In the genomic region with DNA sequence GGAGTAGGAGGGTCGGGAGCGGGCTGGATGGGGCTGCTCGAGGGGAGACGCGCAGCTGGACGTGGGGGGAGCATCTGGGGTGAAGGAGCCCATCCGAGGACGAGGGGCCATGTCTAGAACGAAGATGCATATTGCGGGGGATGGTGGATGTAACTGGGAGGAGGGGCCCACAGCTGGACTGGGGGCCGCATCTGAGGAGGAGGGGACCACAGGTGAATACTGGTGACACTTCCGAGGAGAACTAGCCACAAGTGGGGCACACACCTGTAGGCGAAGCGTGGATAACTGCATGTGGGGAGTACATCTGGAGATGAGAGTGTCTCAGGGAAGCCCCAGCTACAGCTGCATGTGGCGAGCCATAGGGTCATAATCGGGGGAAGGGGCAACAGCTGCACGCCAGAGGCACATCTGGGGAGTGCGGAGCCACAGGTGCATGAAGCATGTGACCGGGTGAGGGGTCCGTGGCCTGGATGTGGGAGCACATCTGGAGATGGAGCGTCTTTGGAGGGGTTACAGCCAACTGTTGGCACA, we compare ENCODE assay signal across 8 cellular contexts. TPM values are rescaled to one million over a fixed set of nuclear protein-coding genes. Genes with fewer than 3 reads are reported as not detected.
DNase-seq lines count a peak whose midpoint lies in the region; ATAC-seq and TF ChIP-seq lines count a peak whose summit lies in the region.

No MANE protein-coding gene starts in this region.

- peaks cover 22 to 25% of the 10 kb centered on the region in 2 donors for H3K36me3 Mint-ChIP-seq in CD4-positive, alpha-beta memory T cell

- peak overlapping the region; percentile 38 for H3K4ac ChIP-seq in mesendoderm (ENCODE audit: low read depth, low read length)

- no peaks in the 10 kb centered on the region for H3K9me3 Mint-ChIP-seq in CD4-positive, alpha-beta memory T cell

- peaks cover 24% of the 10 kb centered on the region for H3K4me1 ChIP-seq in CD4-positive, alpha-beta memory T cell (ENCODE audit: insufficient read depth, low read length)
- peaks cover 8% of the 10 kb centered on the region; the same call in 1 of the 2 replicates for H3K4me1 ChIP-seq in HUES6 (ENCODE audit: control insufficient read depth, insufficient read depth, low read length)
- H3K4me1 ChIP-seq in mesendoderm (ENCODE audit: control insufficient read depth, low read depth, low read length) = no peaks in the 10 kb centered on the region
- peaks cover 7% of the 10 kb centered on the region for H3K4me1 ChIP-seq in upper lobe of right lung

- peak overlapping the region; percentile 20 for H3K18ac ChIP-seq in mesendoderm (ENCODE audit: low read length)

- peak overlapping the region; percentile 66 to 99 (median 97) for H3K27ac Mint-ChIP-seq in CD4-positive, alpha-beta memory T cell

- H3K9ac ChIP-seq in HUES6 (ENCODE audit: low read length) = peak overlapping the region; percentile 70
- peak overlapping the region; percentile 96 for H3K9ac ChIP-seq in mesendoderm (ENCODE audit: low read length)

- no peak overlapping the region for H2BK15ac ChIP-seq in mesendoderm (replicated peaks; ENCODE audit: low read depth)

- H2AK5ac ChIP-seq in mesendoderm (ENCODE audit: low read length) = peak overlapping the region; percentile 50

- H3K79me2 ChIP-seq in mesendoderm (ENCODE audit: control insufficient read depth, insufficient read depth, low read length) = peaks cover 19% of the 10 kb centered on the region

- POLR2A ChIA-PET in CD4-positive, alpha-beta memory T cell (lab: Charles Lee; ENCODE audit: partially characterized antibody) = interaction anchor here (0.9 to 5.0 kb wide), 9 partner anchors 16 to 164 kb away, joined by 3 to 27 read pairs (median 6); a partner anchor contains a TSS

- no peak for TF ChIP-seq CTCF in brain microvascular endothelial cell (IDR thresholded peaks at IDR 0.05; ENCODE audit: low read depth, low read length, missing control alignments)
- TF ChIP-seq CTCF in upper lobe of right lung (IDR thresholded peaks at IDR 0.05) = no peak

- no peaks in the 10 kb centered on the region for H3K27me3 ChIP-seq in CD4-positive, alpha-beta memory T cell (ENCODE audit: insufficient read depth, low read length)
- no peaks in the 10 kb centered on the region for H3K27me3 ChIP-seq in HUES6 (ENCODE audit: control insufficient read depth, insufficient read depth, low read length)
- no peaks in the 10 kb centered on the region for H3K27me3 ChIP-seq in brain microvascular endothelial cell (replicated peaks)
- no peaks in the 10 kb centered on the region for H3K27me3 ChIP-seq in mesendoderm (ENCODE audit: insufficient read depth, low read length, poor library complexity)
- H3K27me3 ChIP-seq in upper lobe of right lung = no peaks in the 10 kb centered on the region

- H4K8ac ChIP-seq in mesendoderm (ENCODE audit: low read depth, low read length) = no peak overlapping the region

- H3K79me1 ChIP-seq in mesendoderm (ENCODE audit: low read length) = peaks cover 11% of the 10 kb centered on the region

- no peak overlapping the region for H2BK120ac ChIP-seq in mesendoderm (ENCODE audit: low read depth, low read length)

- peak overlapping the region; percentile 86 for H3K27ac ChIP-seq in CD4-positive, alpha-beta memory T cell (ENCODE audit: low read depth, low read length)
- H3K27ac ChIP-seq in HUES6 (ENCODE audit: low read depth, low read length) = no peak overlapping the region
- no peak overlapping the region for H3K27ac ChIP-seq in brain microvascular endothelial cell
- H3K27ac ChIP-seq in mesendoderm (ENCODE audit: low read depth, low read length) = no peak overlapping the region
- H3K27ac ChIP-seq in upper lobe of right lung = peak overlapping the region; percentile 90

- ATAC-seq in upper lobe of right lung (no peak), HG02884 (IDR thresholded peaks at IDR 0.05; ENCODE audit: unreplicated experiment) (no peak)

- no peaks in the 10 kb centered on the region for H3K9me3 ChIP-seq in CD4-positive, alpha-beta memory T cell (ENCODE audit: control insufficient read depth in 1 of 2, low read length in 2 of 2)
- H3K9me3 ChIP-seq in HUES6 (ENCODE audit: control insufficient read depth, insufficient read depth, low read depth, low read length) = no peaks in the 10 kb centered on the region
- no peaks in the 10 kb centered on the region for H3K9me3 ChIP-seq in upper lobe of right lung

- peaks cover 18 to 32% (median 23%) of the 10 kb centered on the region in 4 donors for H3K4me1 Mint-ChIP-seq in CD4-positive, alpha-beta memory T cell

- no peak overlapping the region for H3K23ac ChIP-seq in mesendoderm (ENCODE audit: low read length)

- peak overlapping the region; percentile 99 for H3K56ac ChIP-seq in mesendoderm (ENCODE audit: low read length)

- CTCF ChIA-PET in CD4-positive, alpha-beta memory T cell (lab: Charles Lee; ENCODE audit: partially characterized antibody) = interaction anchor here (1.0 to 1.3 kb wide), 2 partner anchors 18 to 32 kb away, joined by 3 to 4 read pairs; no protein-coding TSS in a partner anchor

- peak in 1 of 5 donors; percentile 40 for DNase-seq in CD4-positive, alpha-beta memory T cell
- no peak for DNase-seq in brain microvascular endothelial cell
- peak; percentile 9 for DNase-seq in mesendoderm
- no peak for DNase-seq in upper lobe of right lung
- no peak for DNase-seq in RKO (ENCODE audit: low spot score)
- no peak for DNase-seq in activated CD4-positive, CD25-positive, alpha-beta regulatory T cell (lab: John Stamatoyannopoulos, UW)

- H3K27me3 Mint-ChIP-seq in CD4-positive, alpha-beta memory T cell = no peaks in the 10 kb centered on the region

- peak overlapping the region; percentile 30 to 97 for H3K4me3 ChIP-seq in CD4-positive, alpha-beta memory T cell (ENCODE audit: low read length in 2 of 2)
- H3K4me3 ChIP-seq in HUES6 (ENCODE audit: low read depth, low read length) (peak overlapping the region; percentile 92), brain microvascular endothelial cell (ENCODE audit: low read depth, low read length) (peak overlapping the region; percentile 84), mesendoderm (ENCODE audit: low read length) (peak overlapping the region; percentile 88), upper lobe of right lung (peak overlapping the region; percentile 82)

- H4K5ac ChIP-seq in mesendoderm (ENCODE audit: low read length) = peak overlapping the region; percentile 49

- H3K36me3 ChIP-seq in CD4-positive, alpha-beta memory T cell (ENCODE audit: insufficient read depth, low read length) = peaks cover 4% of the 10 kb centered on the region
- H3K36me3 ChIP-seq in HUES6 (ENCODE audit: control insufficient read depth, insufficient read depth, low read length) = peaks cover 30% of the 10 kb centered on the region
- H3K36me3 ChIP-seq in brain microvascular endothelial cell (replicated peaks) = no peaks in the 10 kb centered on the region
- peaks cover 2% of the 10 kb centered on the region for H3K36me3 ChIP-seq in mesendoderm (ENCODE audit: control insufficient read depth, insufficient read depth, low read length)
- H3K36me3 ChIP-seq in upper lobe of right lung = no peaks in the 10 kb centered on the region

- peak overlapping the region; percentile 93 to 99 (median 97) for H3K4me3 Mint-ChIP-seq in CD4-positive, alpha-beta memory T cell

- WGBS in mesendoderm (ENCODE audit: extremely low coverage, insufficient coverage, low lambda C conversion rate) = no CpG with 5 or more reads among the region's 21 CpGs

- intact Hi-C loops in CD4-positive, alpha-beta memory T cell (cut with micrococcal nuclease) = loop anchor here (1.0 kb wide), 5 partner anchors 33 to 193 kb away; a partner anchor contains a TSS
- intact Hi-C loops in upper lobe of right lung (cut with DNase I) = no loop called here

- in situ Hi-C loops in brain microvascular endothelial cell (cut with HindIII; ENCODE audit: low pct_ligation_motif_present, low sequenced_read_pairs) = no loop called here

- no peak overlapping the region for H2BK5ac ChIP-seq in mesendoderm (ENCODE audit: low read length)

- H3K4me2 ChIP-seq in mesendoderm (ENCODE audit: low read length) = peak overlapping the region; percentile 91

RNA-seq across cellular contexts. Expression of a gene that starts 0.4 kb away (rescaled TPM):
- total RNA-seq in CD4-positive, alpha-beta memory T cell = 10 to 100 TPM; 10.5 to 11.8 TPM
- 1 to 10 TPM in 1 of 2 donors, under 1 TPM in 1; 0.25 to 1.6 TPM for polyA plus RNA-seq in CD4-positive, alpha-beta memory T cell
- polyA plus RNA-seq in mesendoderm (2013, experiment 1 of 2) = 1.5 TPM
- 1.6 TPM for polyA plus RNA-seq in mesendoderm (2013, experiment 2 of 2)
- 7.5 TPM for total RNA-seq in upper lobe of right lung

RNA-seq across cellular contexts. Expression of a gene that starts 0.7 kb away (rescaled TPM):
- total RNA-seq in CD4-positive, alpha-beta memory T cell = 100 to 1,000 TPM; 118 to 124 TPM
- 10 to 100 TPM; 13.4 to 30.6 TPM for polyA plus RNA-seq in CD4-positive, alpha-beta memory T cell
- polyA plus RNA-seq in mesendoderm (2013, experiment 1 of 2) = 47.5 TPM
- 46.6 TPM for polyA plus RNA-seq in mesendoderm (2013, experiment 2 of 2)
- total RNA-seq in upper lobe of right lung = 17.7 TPM

Comparison
In these comparisons a context has a peak if more than half of its experiments do, and no peak if none do; other contexts are left out.
1. H3K27ac ChIP-seq: peak in CD4-positive, alpha-beta memory T cell (single experiment) and upper lobe of right lung (single experiment); none in HUES6 (single experiment), brain microvascular endothelial cell (single experiment) and mesendoderm (single experiment).
2. Peak in every context shown above with its lines, with median percentiles within 50 percentile points of each other: H3K4me3 ChIP-seq.